8 cellular contexts compared by ENCODE assay signal in genomic region chr19:5001547-5002131, GRCh38. TPM values are rescaled to one million over a fixed set of nuclear protein-coding genes. Genes with fewer than 3 reads are reported as not detected.
DNase-seq lines count a peak whose midpoint lies in the region; ATAC-seq and TF ChIP-seq lines count a peak whose summit lies in the region.

No MANE protein-coding gene starts in this region.

- TF ChIP-seq CTCF in AG04450 (IDR thresholded peaks at IDR 0.05; ENCODE audit: low read depth, low read length) (peak; percentile 77), RWPE2 (IDR thresholded peaks at IDR 0.05; ENCODE audit: poor library complexity, severe bottlenecking) (peak; percentile 49), body of pancreas (IDR thresholded peaks at IDR 0.05) (peak; percentile 18 to 44 (median 39)), liver (IDR thresholded peaks at IDR 0.05; ENCODE audit: low read depth, low read length, missing input control) (peak; percentile 61), testis (IDR thresholded peaks at IDR 0.05) (peak in 2 of 3 experiments; percentile 36 to 41)

- CTCF ChIA-PET in AG04450 (lab: Charles Lee): interaction anchor here (0.6 to 1.9 kb wide), 15 partner anchors 8 to 1305 kb away, joined by 3 to 20 read pairs (median 4); no protein-coding TSS in a partner anchor

- H3K36me3 ChIP-seq in RWPE2 (ENCODE audit: low read depth): no peaks in the 10 kb centered on the region
- no peaks in the 10 kb centered on the region for H3K36me3 ChIP-seq in body of pancreas (replicated peaks in 1 of 2; ENCODE audit: insufficient read depth in 1 of 2, low read depth in 2 of 2)
- H3K36me3 ChIP-seq in liver (ENCODE audit: control insufficient read depth in 4 of 4, insufficient read depth in 3 of 4, low read depth in 1 of 4, low read length in 3 of 4): peaks cover 0 to 3% (median 0%) of the 10 kb centered on the region in 4 donors
- H3K36me3 ChIP-seq in testis (ENCODE audit: low read depth, missing control alignments): no peaks in the 10 kb centered on the region

- no peak for TF ChIP-seq POLR2A in body of pancreas (IDR thresholded peaks at IDR 0.05)
- no peak for TF ChIP-seq POLR2A in testis (IDR thresholded peaks at IDR 0.05)

- H3K4me3 ChIP-seq in AG04450 (ENCODE audit: low read depth, low read length) (no peak overlapping the region), RWPE2 (ENCODE audit: severe bottlenecking) (no peak overlapping the region), body of pancreas (no peak overlapping the region), liver (ENCODE audit: low read depth in 1 of 3, low read length in 3 of 3) (no peak overlapping the region), testis (no peak overlapping the region)

- intact Hi-C loops in body of pancreas (cut with DNase I) (no loop called here), testis (cut with DNase I; ENCODE audit: low total_unique reads) (no loop called here)

- H3K9me3 ChIP-seq in AG04450 (ENCODE audit: control insufficient read depth, insufficient read depth, low read length) (no peaks in the 10 kb centered on the region; the same call in 1 of the 2 replicates), RWPE2 (ENCODE audit: severe bottlenecking) (no peaks in the 10 kb centered on the region), body of pancreas (no peaks in the 10 kb centered on the region), liver (ENCODE audit: control insufficient read depth in 4 of 4, low read length in 3 of 4) (no peaks in the 10 kb centered on the region), testis (no peaks in the 10 kb centered on the region)

- TF ChIP-seq RAD21 in liver (IDR thresholded peaks at IDR 0.05): peak; percentile 67 to 70

- H3K27ac ChIP-seq in AG04450 (ENCODE audit: low read depth, low read length): peak overlapping the region; percentile 61
- H3K27ac ChIP-seq in RWPE2 (ENCODE audit: poor library complexity, severe bottlenecking): peak overlapping the region; percentile 65
- no peak overlapping the region for H3K27ac ChIP-seq in body of pancreas
- H3K27ac ChIP-seq in liver (ENCODE audit: low read depth in 1 of 2, low read length in 2 of 2): peak overlapping the region; percentile 14 to 78
- no peak overlapping the region for H3K27ac ChIP-seq in testis

- POLR2A ChIA-PET in AG04450 (lab: Yijun Ruan, JAX): no interaction called here

- DNase-seq in AG04450 (ENCODE audit: low read depth, low spot score): no peak
- DNase-seq in GM19240 (ENCODE audit: insufficient read length, low spot score): peak; percentile 60
- DNase-seq in RWPE2 (ENCODE audit: low spot score): no peak
- DNase-seq in body of pancreas: peak in 1 of 4 donors; percentile 42
- DNase-seq in testis: no peak
- no peak for DNase-seq in stimulated activated naive CD4-positive, alpha-beta T cell treated with Interleukin-2 at 50 U/mL for 16 hours (lab: John Stamatoyannopoulos, UW)

- no peaks in the 10 kb centered on the region for H3K27me3 ChIP-seq in AG04450 (ENCODE audit: control insufficient read depth, insufficient read depth, low read length)
- H3K27me3 ChIP-seq in RWPE2 (ENCODE audit: insufficient read depth, poor library complexity, severe bottlenecking): no peaks in the 10 kb centered on the region
- H3K27me3 ChIP-seq in body of pancreas: no peaks in the 10 kb centered on the region
- no peaks in the 10 kb centered on the region for H3K27me3 ChIP-seq in liver (ENCODE audit: control insufficient read depth in 4 of 4, insufficient read depth in 4 of 4, low read length in 3 of 4)
- H3K27me3 ChIP-seq in testis: no peaks in the 10 kb centered on the region

- H3K9ac ChIP-seq in liver (ENCODE audit: low read depth in 1 of 2, low read length in 2 of 2): no peak overlapping the region

- ATAC-seq in RWPE2 (ENCODE audit: low read depth): 0 out of 3 replicates have a peak, but pooled peaks have one; percentile 27
- no peak for ATAC-seq in body of pancreas
- ATAC-seq in HG03520 (IDR thresholded peaks at IDR 0.05; ENCODE audit: unreplicated experiment): no peak

- H3K4me1 ChIP-seq in RWPE2 (ENCODE audit: insufficient read depth, poor library complexity, severe bottlenecking): peaks cover 12% of the 10 kb centered on the region
- H3K4me1 ChIP-seq in body of pancreas: peaks cover 10% of the 10 kb centered on the region
- H3K4me1 ChIP-seq in liver (ENCODE audit: control insufficient read depth in 4 of 4, insufficient read depth in 4 of 4, low read length in 3 of 4): peaks cover 17 to 35% (median 26%) of the 10 kb centered on the region in 4 donors
- no peaks in the 10 kb centered on the region for H3K4me1 ChIP-seq in testis

- 68 to 81% methylated on average over 5 of the region's 5 CpGs for WGBS in body of pancreas, 2 donors
- 80% methylated on average over 5 of the region's 5 CpGs for WGBS in liver
- WGBS in testis, 2 donors: 82% methylated on average over 5 of the region's 5 CpGs

TF ChIP-seq in liver, 16 proteins besides CTCF, POLR2A, EP300 and RAD21:
- TF ChIP-seq YY1 (IDR thresholded peaks at IDR 0.05): no peak
- no peak for TF ChIP-seq HNF4A (conservative IDR thresholded peaks at IDR 0.05)
- TF ChIP-seq SP1 (IDR thresholded peaks at IDR 0.05): no peak
- no peak for TF ChIP-seq FOXA1 (IDR thresholded peaks at IDR 0.05)
- TF ChIP-seq ZBTB33 (IDR thresholded peaks at IDR 0.05): no peak
- no peak for TF ChIP-seq REST (IDR thresholded peaks at IDR 0.05)
- TF ChIP-seq RXRA (IDR thresholded peaks at IDR 0.05): no peak
- TF ChIP-seq EGR1 (IDR thresholded peaks at IDR 0.05; ENCODE audit: low read depth in 2 of 2): no peak
- TF ChIP-seq, protein P1, sequence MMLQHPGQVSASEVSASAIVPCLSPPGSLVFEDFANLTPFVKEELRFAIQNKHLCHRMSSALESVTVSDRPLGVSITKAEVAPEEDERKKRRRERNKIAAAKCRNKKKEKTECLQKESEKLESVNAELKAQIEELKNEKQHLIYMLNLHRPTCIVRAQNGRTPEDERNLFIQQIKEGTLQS (IDR thresholded peaks at IDR 0.05): no peak
- TF ChIP-seq HNF4G (IDR thresholded peaks at IDR 0.05): no peak
- TF ChIP-seq, protein P2, sequence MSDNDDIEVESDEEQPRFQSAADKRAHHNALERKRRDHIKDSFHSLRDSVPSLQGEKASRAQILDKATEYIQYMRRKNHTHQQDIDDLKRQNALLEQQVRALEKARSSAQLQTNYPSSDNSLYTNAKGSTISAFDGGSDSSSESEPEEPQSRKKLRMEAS (IDR thresholded peaks at IDR 0.05): no peak
- TF ChIP-seq TAF1 (conservative IDR thresholded peaks at IDR 0.05): no peak
- no peak for TF ChIP-seq GABPA (IDR thresholded peaks at IDR 0.05 in 1 of 2, conservative IDR thresholded peaks at IDR 0.05 in 1 of 2)
- TF ChIP-seq FOXA2 (IDR thresholded peaks at IDR 0.05): no peak

RNA-seq across cellular contexts. Expression of gene KDM4B, which starts 32.7 kb away (rescaled TPM):
- polyA plus RNA-seq in AG04450 (2011; rRNA removed) (7.7 and 10.6 TPM in 2 replicates), liver (10 to 100 TPM in 1 of 2 donors, 1 to 10 TPM in 1; 3.2 to 11.6 TPM), testis (ENCODE audit: insufficient read depth, low read depth, low replicate concordance) (33.3 TPM)
- 30.3 and 31.2 TPM in 2 replicates for polyA minus RNA-seq in AG04450 (2011; rRNA and poly(A)+ RNA removed)
- total RNA-seq in body of pancreas (10 to 100 TPM; 18.9 to 35.3 TPM), liver (10 to 100 TPM; 14.1 to 19.7 TPM), testis (10 to 100 TPM; 67.7 to 72.7 TPM)

Comparison
In these comparisons a context has a peak if more than half of its experiments do, and no peak if none do; other contexts are left out.
1. H3K27ac ChIP-seq: peak in AG04450 (single experiment), RWPE2 (single experiment) and liver (2 of 2); none in body of pancreas (0 of 4) and testis (0 of 2).
2. Peak in every context shown above with its lines, with median percentiles within 50 percentile points of each other: CTCF ChIP-seq.